In genomic region chr17:65914784-65915342, GRCh38 we compare ENCODE assay signal across 8 cellular contexts.
DNase-seq lines count a peak whose midpoint lies in the region; ATAC-seq and TF ChIP-seq lines count a peak whose summit lies in the region.

No MANE protein-coding gene starts in this region.

- ATAC-seq in GM18508 (IDR thresholded peaks at IDR 0.05; ENCODE audit: insufficient read depth, unreplicated experiment) (peak; percentile 98), GM21367 (IDR thresholded peaks at IDR 0.05; ENCODE audit: unreplicated experiment) (peak; percentile 99), HG03196 (IDR thresholded peaks at IDR 0.05; ENCODE audit: unreplicated experiment) (peak; percentile 93), Right ventricle myocardium superior (ENCODE audit: poor library complexity) (no peak)
- ATAC-seq in activated naive CD8-positive, alpha-beta T cell treated with anti-CD3 and anti-CD28 coated beads, Interleukin-2, amount 10 ng/mL, durations not matched to agents 7 days and 5 days (ENCODE audit: low read depth), result no peak

- peaks cover 0 to 13% (median 0%) of the 10 kb centered on the region in 4 donors for H3K9me3 ChIP-seq in stomach

- intact Hi-C loops in Right ventricle myocardium superior (cut with DNase I) (no loop called here), stomach (cut with DNase I; ENCODE audit: low total_unique reads) (no loop called here)

- peaks cover 11% of the 10 kb centered on the region for H3K36me3 Mint-ChIP-seq in activated naive CD8-positive, alpha-beta T cell treated with anti-CD3 and anti-CD28 coated beads, Interleukin-2, amount 10 ng/mL, durations not matched to agents 7 days and 5 days

- no peaks in the 10 kb centered on the region for H3K36me3 ChIP-seq in stomach

- no peak overlapping the region for H3K27ac ChIP-seq in stomach

- peaks cover 7% of the 10 kb centered on the region for H3K4me1 Mint-ChIP-seq in activated naive CD8-positive, alpha-beta T cell treated with anti-CD3 and anti-CD28 coated beads, Interleukin-2, amount 10 ng/mL, durations not matched to agents 7 days and 5 days

- peak overlapping the region; percentile 7 for H3K4me3 Mint-ChIP-seq in activated naive CD8-positive, alpha-beta T cell treated with anti-CD3 and anti-CD28 coated beads, Interleukin-2, amount 10 ng/mL, durations not matched to agents 7 days and 5 days

- H3K9me3 Mint-ChIP-seq in activated naive CD8-positive, alpha-beta T cell treated with anti-CD3 and anti-CD28 coated beads, Interleukin-2, amount 10 ng/mL, durations not matched to agents 7 days and 5 days, result peaks cover 20% of the 10 kb centered on the region

- no peak for TF ChIP-seq CTCF in stomach (IDR thresholded peaks at IDR 0.05)

- TF ChIP-seq POLR2A in stomach (IDR thresholded peaks at IDR 0.05), result no peak

- peaks cover 8% of the 10 kb centered on the region for H3K27me3 Mint-ChIP-seq in activated naive CD8-positive, alpha-beta T cell treated with anti-CD3 and anti-CD28 coated beads, Interleukin-2, amount 10 ng/mL, durations not matched to agents 7 days and 5 days

- no peak overlapping the region for H3K4me3 ChIP-seq in stomach

- H3K27ac Mint-ChIP-seq in activated naive CD8-positive, alpha-beta T cell treated with anti-CD3 and anti-CD28 coated beads, Interleukin-2, amount 10 ng/mL, durations not matched to agents 7 days and 5 days, result peak overlapping the region; percentile 58

- no peak for DNase-seq in activated naive CD8-positive, alpha-beta T cell treated with anti-CD3 and anti-CD28 coated beads, Interleukin-2, amount 10 ng/mL, durations not matched to agents 7 days and 5 days
- DNase-seq in Right ventricle myocardium superior (no peak), islet precursor cell (no peak), NCI-H1436 treated with DMSO at 0.1 percent for 48 hours (lab: John Stamatoyannopoulos, UW) (no peak), stomach (no peak)

- POLR2A ChIA-PET in activated naive CD8-positive, alpha-beta T cell treated with anti-CD3 and anti-CD28 coated beads, Interleukin-2, amount 10 ng/mL, durations not matched to agents 7 days and 5 days (lab: Charles Lee), result no interaction called here

- peaks cover 0 to 10% (median 2%) of the 10 kb centered on the region in 4 donors for H3K4me1 ChIP-seq in stomach

- 71 to 79% (median 74%) methylated on average over 5 of the region's 5 CpGs for WGBS in stomach, 5 donors

- H3K27me3 ChIP-seq in stomach, result no peaks in the 10 kb centered on the region

- no peak for TF ChIP-seq EP300 in stomach (IDR thresholded peaks at IDR 0.05)

Comparison
In these comparisons a context has a peak if more than half of its experiments do, and no peak if none do; other contexts are left out.
1. ATAC-seq: peak in GM18508 (single experiment), GM21367 (single experiment) and HG03196 (single experiment); none in activated naive CD8-positive, alpha-beta T cell treated with anti-CD3 and anti-CD28 coated beads, Interleukin-2, amount 10 ng/mL, durations not matched to agents 7 days and 5 days (single experiment) and Right ventricle myocardium superior (single experiment).